1 cellular context compared by ENCODE assay signal in the genomic region with DNA sequence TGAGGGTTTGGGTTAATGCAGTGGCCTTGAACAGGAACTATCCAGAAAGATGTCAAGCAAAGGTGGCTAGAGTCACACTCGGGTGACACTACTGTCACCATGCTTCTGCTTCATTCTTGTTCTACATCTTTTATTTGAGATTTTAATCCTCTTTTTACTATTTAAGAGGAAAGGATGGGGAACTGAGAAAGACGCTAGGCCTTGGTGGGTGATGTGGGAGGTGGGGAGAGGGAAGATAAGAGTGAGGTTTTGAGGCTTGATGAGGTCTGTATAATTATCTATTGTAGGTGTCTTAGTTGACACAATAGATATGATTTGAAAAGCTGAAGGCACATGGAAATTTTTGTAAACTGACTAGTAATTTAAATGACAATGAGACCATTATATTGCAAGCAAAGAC.
TF ChIP-seq lines count a peak whose summit lies in the region.

No MANE protein-coding gene starts in this region.

TF ChIP-seq in WTC11, 78 proteins besides CTCF, POLR2A, EP300 and RAD21 (continued from another document):
- TF ChIP-seq ZBTB43 (CRISPR knock-in tag; IDR thresholded peaks at IDR 0.05), result no peak
- TF ChIP-seq, protein P1, sequence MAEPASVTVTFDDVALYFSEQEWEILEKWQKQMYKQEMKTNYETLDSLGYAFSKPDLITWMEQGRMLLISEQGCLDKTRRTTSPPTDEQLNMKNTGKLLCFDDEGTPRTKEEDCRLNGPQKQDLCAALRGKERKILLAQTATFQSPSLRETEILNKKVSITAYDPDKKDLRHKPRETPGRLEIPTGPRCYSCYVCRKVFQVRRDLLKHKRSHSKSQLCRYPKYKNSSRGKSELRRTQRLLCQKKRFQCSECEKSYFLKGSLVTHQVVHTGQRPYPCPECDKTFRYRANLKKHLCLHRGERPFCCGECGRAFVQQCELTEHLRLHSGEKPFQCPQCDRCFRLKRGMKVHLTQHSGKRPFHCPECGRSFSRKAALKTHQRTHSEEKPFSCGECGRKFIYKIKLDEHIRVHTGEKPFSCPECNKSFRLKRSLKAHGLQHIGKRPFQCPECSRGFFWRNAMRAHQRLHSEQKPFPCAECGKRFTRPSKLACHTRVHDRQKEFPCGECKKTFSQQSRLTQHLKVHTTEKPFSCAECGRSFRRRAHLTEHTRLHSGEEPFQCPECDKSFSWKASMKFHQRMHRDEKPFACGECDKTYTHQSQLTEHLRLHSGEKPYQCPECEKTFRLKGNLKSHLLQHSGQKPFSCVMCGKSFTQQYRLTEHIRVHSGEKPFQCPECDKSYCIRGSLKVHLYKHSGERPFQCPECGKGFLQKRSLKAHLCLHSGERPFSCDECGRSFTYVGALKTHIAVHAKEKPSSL (CRISPR knock-in tag; conservative IDR thresholded peaks at IDR 0.05), result no peak
- TF ChIP-seq ATF1 (CRISPR knock-in tag; IDR thresholded peaks at IDR 0.05), result no peak
- TF ChIP-seq IRF1 (CRISPR knock-in tag; IDR thresholded peaks at IDR 0.05), result no peak
- no peak for TF ChIP-seq PREB (CRISPR knock-in tag; IDR thresholded peaks at IDR 0.05; ENCODE audit: borderline replicate concordance)
- TF ChIP-seq, protein P2, sequence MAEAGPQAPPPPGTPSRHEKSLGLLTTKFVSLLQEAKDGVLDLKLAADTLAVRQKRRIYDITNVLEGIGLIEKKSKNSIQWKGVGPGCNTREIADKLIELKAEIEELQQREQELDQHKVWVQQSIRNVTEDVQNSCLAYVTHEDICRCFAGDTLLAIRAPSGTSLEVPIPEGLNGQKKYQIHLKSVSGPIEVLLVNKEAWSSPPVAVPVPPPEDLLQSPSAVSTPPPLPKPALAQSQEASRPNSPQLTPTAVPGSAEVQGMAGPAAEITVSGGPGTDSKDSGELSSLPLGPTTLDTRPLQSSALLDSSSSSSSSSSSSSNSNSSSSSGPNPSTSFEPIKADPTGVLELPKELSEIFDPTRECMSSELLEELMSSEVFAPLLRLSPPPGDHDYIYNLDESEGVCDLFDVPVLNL (CRISPR knock-in tag; IDR thresholded peaks at IDR 0.05; ENCODE audit: borderline replicate concordance, low read depth), result no peak
